In the genomic region with DNA sequence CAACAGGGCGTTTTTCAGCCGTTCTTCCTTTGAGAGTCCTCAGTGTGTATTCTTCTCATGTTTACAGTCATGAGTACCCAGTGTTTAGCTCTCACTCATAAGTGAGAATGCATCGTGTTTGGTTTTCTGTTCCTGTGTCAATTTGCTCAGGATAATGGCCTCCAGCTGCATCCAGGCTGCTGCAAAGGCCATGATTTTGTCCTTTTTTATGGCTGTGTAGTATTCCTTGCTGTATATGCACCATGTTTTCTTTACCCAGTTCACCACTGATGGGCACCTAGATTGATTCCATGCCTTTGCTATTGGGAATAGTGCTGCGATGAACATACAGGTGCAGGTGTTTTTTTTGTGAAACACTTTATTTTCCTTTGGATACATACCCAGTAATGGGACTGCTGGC, we compare ENCODE assay signal across 25 cellular contexts. TPM values are rescaled to one million over a fixed set of nuclear protein-coding genes. Genes with fewer than 3 reads are reported as not detected.
DNase-seq lines count a peak whose midpoint lies in the region; TF ChIP-seq lines count a peak whose summit lies in the region.
"Had no signal": no experiment of that assay in that cellular context is flagged by ENCODE, and none has a peak within 500 bp of the region (broad histone marks: within the 10 kb centered on the region; RNA-seq: fewer than 3 reads in every experiment).

No MANE protein-coding gene starts in this region.

- no peak for TF ChIP-seq POLR2A in stomach (IDR thresholded peaks at IDR 0.05)

- H3K27ac ChIP-seq in BLaER1 = no peak overlapping the region
- H3K27ac ChIP-seq in stomach = no peak overlapping the region
- H3K27ac ChIP-seq: 22Rv1, GM23248, KMS-11, SJSA1 had no signal

- H3K27me3 ChIP-seq in BLaER1 = peaks cover 75% of the 10 kb centered on the region
- peaks cover 0 to 40% (median 0%) of the 10 kb centered on the region in 3 donors for H3K27me3 ChIP-seq in stomach
- H3K27me3 ChIP-seq: BE2C, SJSA1 had no signal

- peak overlapping the region; percentile 17; the same call in 1 of the 2 replicates for H3K4me2 ChIP-seq in BLaER1
- H3K4me2 ChIP-seq: KMS-11 had no signal

- TF ChIP-seq CTCF in stomach (IDR thresholded peaks at IDR 0.05) = no peak

- DNase-seq in DMS153 (lab: John Stamatoyannopoulos, UW) (peak; percentile 37), DMS153 treated with DMSO at 0.1 percent for 48 hours (lab: John Stamatoyannopoulos, UW; ENCODE audit: unreplicated experiment) (no peak), NCI-H1092 treated with DMSO at 0.1 percent for 48 hours (lab: John Stamatoyannopoulos, UW) (peak; percentile 12), NCI-H774 (lab: John Stamatoyannopoulos, UW) (peak; percentile 53), stomach (no peak), NCI-H1694 (lab: John Stamatoyannopoulos, UW) (no peak)
- DNase-seq: BE2C, DMS79, EL, GDM1, GM23248, H7, NCI-H1048, NCI-H1436, NCI-H187 treated with DMSO at 0.1 percent for 48 hours, NCI-H510A, NCI-H82, Right ventricle myocardium superior, RPMI8226, T-helper 2 cell had no signal

- WGBS in stomach, 5 donors = 78 to 88% (median 84%) methylated on average over 4 of the region's 4 CpGs

- no peaks in the 10 kb centered on the region for H3K36me3 ChIP-seq in BLaER1
- H3K36me3 ChIP-seq in stomach = peaks cover 0 to 2% (median 0%) of the 10 kb centered on the region in 4 donors
- H3K36me3 ChIP-seq: BE2C, SJSA1 had no signal

- TF ChIP-seq EP300 in stomach (IDR thresholded peaks at IDR 0.05) = no peak

- H3K9ac ChIP-seq in BLaER1 = no peak overlapping the region
- H3K9ac ChIP-seq: GM23248, KMS-11 had no signal

- peaks cover 4% of the 10 kb centered on the region for H3K9me3 ChIP-seq in BLaER1
- H3K9me3 ChIP-seq in stomach = no peaks in the 10 kb centered on the region
- H3K9me3 ChIP-seq: BE2C, SJSA1 had no signal

- H3K4me1 ChIP-seq in BLaER1 = peaks cover 61% of the 10 kb centered on the region
- H3K4me1 ChIP-seq in stomach = peaks cover 0 to 10% (median 0%) of the 10 kb centered on the region in 4 donors
- H3K4me1 ChIP-seq: SJSA1 had no signal

- H4K20me1 ChIP-seq in BLaER1 = peaks cover 100% of the 10 kb centered on the region

- H3K4me3 ChIP-seq in BLaER1 (no peak overlapping the region), stomach (no peak overlapping the region)
- H3K4me3 ChIP-seq: GM12878, GM23248, SJSA1 had no signal

- intact Hi-C loops in stomach (cut with DNase I; ENCODE audit: low total_unique reads) = no loop called here

RNA-seq across cellular contexts. Expression of gene B3GAT1, which starts 23.5 kb away (rescaled TPM):
- total RNA-seq in stomach = 10 to 100 TPM in 3 of 5 donors, not detected in 2; 21.0 to 34.4 (median 25.8) TPM
- 10 to 100 TPM in 2 of 3 donors, 1 to 10 TPM in 1; 5.3 to 16.3 (median 12.6) TPM for polyA plus RNA-seq in stomach
- total RNA-seq: GM23248, SJSA1 had no signal
- polyA plus RNA-seq: GM12878, GM23248 had no signal

RNA-seq across cellular contexts. Expression of gene GLB1L2, which starts 56.8 kb away (rescaled TPM):
- 10 to 100 TPM in 2 of 5 donors, 1 to 10 TPM in 3; 4.7 to 19.2 (median 9.1) TPM for total RNA-seq in stomach
- 1 to 10 TPM; 2.1 to 4.2 (median 2.8) TPM for polyA plus RNA-seq in stomach
- total RNA-seq: GM23248, SJSA1 had no signal

Comparison
In these comparisons a context has a peak if more than half of its experiments do, and no peak if none do; other contexts are left out.
1. DNase-seq: peak in DMS153 (single experiment), NCI-H1092 treated with DMSO at 0.1 percent for 48 hours (single experiment) and NCI-H774 (single experiment); none in DMS153 treated with DMSO at 0.1 percent for 48 hours (single experiment), stomach (single experiment) and NCI-H1694 (single experiment).